In genomic region chr6:41736207-41736710, GRCh38 we compare ENCODE assay signal across 11 cellular contexts. TPM values are rescaled to one million over a fixed set of nuclear protein-coding genes. Genes with fewer than 3 reads are reported as not detected.
DNase-seq lines count a peak whose midpoint lies in the region; ATAC-seq and TF ChIP-seq lines count a peak whose summit lies in the region.
"Had no signal": no experiment of that assay in that cellular context is flagged by ENCODE, and none has a peak within 500 bp of the region (broad histone marks: within the 10 kb centered on the region; RNA-seq: fewer than 3 reads in every experiment).

No MANE protein-coding gene starts in this region.

- no peak for TF ChIP-seq CTCF in Calu3 (IDR thresholded peaks at IDR 0.05; ENCODE audit: unreplicated experiment)
- no peak for TF ChIP-seq CTCF in dorsolateral prefrontal cortex (IDR thresholded peaks at IDR 0.05 in 54 of 56, conservative IDR thresholded peaks at IDR 0.05 in 2 of 56; ENCODE audit: low read depth in 1 of 56, partially characterized antibody in 56 of 56)
- TF ChIP-seq CTCF in neural crest cell (conservative IDR thresholded peaks at IDR 0.05): no peak
- no peak for TF ChIP-seq CTCF in ovary (IDR thresholded peaks at IDR 0.05)

- H3K27me3 Mint-ChIP-seq in Calu3 (ENCODE audit: unreplicated experiment) (no peaks in the 10 kb centered on the region), neural crest cell (ENCODE audit: low read depth) (peaks cover 26% of the 10 kb centered on the region)
- H3K27me3 Mint-ChIP-seq: activated naive CD8-positive, alpha-beta T cell treated with anti-CD3 and anti-CD28 coated beads, Interleukin-2, amount 50 U/mL, for 24 hours; T-cell had no signal

- H3K4me1 ChIP-seq in Karpas-422 (ENCODE audit: low read length) (peaks cover 33% of the 10 kb centered on the region), ovary (ENCODE audit: insufficient read depth) (peaks cover 3% of the 10 kb centered on the region)

- peak overlapping the region; percentile 76 for H3K4me3 Mint-ChIP-seq in Calu3 (ENCODE audit: low read depth, unreplicated experiment)
- H3K4me3 Mint-ChIP-seq in neural crest cell: peak overlapping the region; percentile 80

- no peak for TF ChIP-seq EP300 in ovary (IDR thresholded peaks at IDR 0.05)

- H3K27ac ChIP-seq in Karpas-422 (ENCODE audit: low read length) (no peak overlapping the region), dorsolateral prefrontal cortex (peak overlapping the region in 36 of 59 donors; percentile 58 to 100 (median 99)), ovary (no peak overlapping the region)

- BruUV-seq in Calu3 (replicated peaks; lab: Mats Ljungman, UMichigan): no TSS peak

- CTCF ChIA-PET in Calu3 (lab: Charles Lee): interaction anchor here (0.7 kb wide), 1 partner anchor 228 kb away, joined by 7 read pairs; no protein-coding TSS in a partner anchor

- H3K9me2 ChIP-seq in Karpas-422 (replicated peaks; ENCODE audit: insufficient read depth, low read length): no peaks in the 10 kb centered on the region

- H3K36me3 ChIP-seq in Karpas-422 (ENCODE audit: insufficient read depth, low read length) (no peaks in the 10 kb centered on the region), ovary (no peaks in the 10 kb centered on the region)
- H3K36me3 ChIP-seq: heart right ventricle had no signal

- H3K4me3 ChIP-seq in Karpas-422 (ENCODE audit: low read length): 0 out of 2 replicates have a peak overlapping the region, but pooled peaks have one; percentile 15
- H3K4me3 ChIP-seq in dorsolateral prefrontal cortex: peak overlapping the region in 12 of 59 donors; percentile 70 to 96 (median 90)
- H3K4me3 ChIP-seq in ovary: no peak overlapping the region

- 66 to 69% (median 68%) methylated on average over 6 of the region's 6 CpGs for WGBS in ovary, 3 donors

- intact Hi-C loops in Calu3 (cut with micrococcal nuclease; ENCODE audit: unreplicated experiment) (no loop called here), dorsolateral prefrontal cortex (cut with DNase I) (loop anchor here (5.0 kb wide), 5 partner anchors 41 to 309 kb away; partner anchors contain the start of genes BYSL (in 1 of the 2), FOXP4 (in 1 of the 2), FRS3 (in 1 of the 2) and MED20 (in 1 of the 2)), ovary (cut with DNase I) (no loop called here)

- H3K4me1 Mint-ChIP-seq in Calu3 (ENCODE audit: low read depth, unreplicated experiment) (peaks cover 16% of the 10 kb centered on the region), neural crest cell (peaks cover 14% of the 10 kb centered on the region)

- H3K9me3 Mint-ChIP-seq in Calu3 (ENCODE audit: low read depth, unreplicated experiment) (no peaks in the 10 kb centered on the region), neural crest cell (no peaks in the 10 kb centered on the region)
- H3K9me3 Mint-ChIP-seq: activated naive CD8-positive, alpha-beta T cell treated with anti-CD3 and anti-CD28 coated beads, Interleukin-2, amount 50 U/mL, for 24 hours; T-cell had no signal

- H3K27ac Mint-ChIP-seq in Calu3 (ENCODE audit: unreplicated experiment): no peak overlapping the region
- no peak overlapping the region for H3K27ac Mint-ChIP-seq in neural crest cell (ENCODE audit: unreplicated experiment)
- H3K27ac Mint-ChIP-seq: activated naive CD8-positive, alpha-beta T cell treated with anti-CD3 and anti-CD28 coated beads, Interleukin-2, amount 50 U/mL, for 24 hours had no signal

- ATAC-seq in GM19328 (IDR thresholded peaks at IDR 0.05; ENCODE audit: unreplicated experiment): no peak

- H3K79me2 ChIP-seq in Karpas-422 (ENCODE audit: low read length): peaks cover 23% of the 10 kb centered on the region

- H3K27me3 ChIP-seq in Karpas-422 (ENCODE audit: low read length) (no peaks in the 10 kb centered on the region), dorsolateral prefrontal cortex (no peaks in the 10 kb centered on the region), ovary (no peaks in the 10 kb centered on the region)
- H3K27me3 ChIP-seq: heart right ventricle had no signal

- DNase-seq in Calu3 (no peak), Karpas-422 (no peak), dorsolateral prefrontal cortex (no peak), neural crest cell (ENCODE audit: low read depth, low spot score) (no peak), ovary (no peak), inferior parietal cortex (ENCODE audit: extremely low spot score) (no peak), AG08396 (ENCODE audit: low spot score) (no peak)

- peak overlapping the region; percentile 53 for H3K4me2 ChIP-seq in Karpas-422 (ENCODE audit: low read depth, low read length, poor library complexity, severe bottlenecking)

- H3K9me3 ChIP-seq in Karpas-422 (ENCODE audit: low read length) (no peaks in the 10 kb centered on the region), ovary (no peaks in the 10 kb centered on the region)
- H3K9me3 ChIP-seq: heart right ventricle had no signal

- no peak overlapping the region for H3K9ac ChIP-seq in Karpas-422 (ENCODE audit: low read length)

- no peak overlapping the region for H2AFZ ChIP-seq in Karpas-422 (ENCODE audit: low read length)

- H3K36me3 Mint-ChIP-seq in Calu3 (ENCODE audit: insufficient read depth, unreplicated experiment) (peaks cover 24% of the 10 kb centered on the region), neural crest cell (ENCODE audit: low read depth) (no peaks in the 10 kb centered on the region)
- H3K36me3 Mint-ChIP-seq: T-cell had no signal

- H4K20me1 ChIP-seq in Karpas-422 (ENCODE audit: insufficient read depth, low read depth, low read length): no peaks in the 10 kb centered on the region

- no peak for TF ChIP-seq POLR2A in ovary (IDR thresholded peaks at IDR 0.05)

RNA-seq across cellular contexts. Expression of gene TFEB, which starts 0.9 kb away (rescaled TPM):
- total RNA-seq in Calu3 (2022): 4.4 and 6.6 TPM in 2 replicates
- 72.3 and 117 TPM in 2 replicates for total RNA-seq in Karpas-422 (2014; rRNA removed; shearing (Covaris generic); ENCODE audit: low replicate concordance)
- 100 to 1,000 TPM in 2 of 120 experiments, 10 to 100 TPM in 118; 13.9 to 125 (median 40.5) TPM for total RNA-seq in dorsolateral prefrontal cortex
- 1.1 and 1.3 TPM in 2 replicates for total RNA-seq in neural crest cell
- 10 to 100 TPM in 4 of 7 donors, 1 to 10 TPM in 3; 7.3 to 14.9 (median 10.3) TPM for total RNA-seq in ovary
- 1 to 10 TPM; 2.8 to 6.9 TPM for polyA plus RNA-seq in ovary

RNA-seq across cellular contexts. Expression of gene PGC, which starts 10.9 kb away (rescaled TPM):
- total RNA-seq in Calu3 (2022): not detected in 2 replicates
- total RNA-seq in Karpas-422 (2014; rRNA removed; shearing (Covaris generic); ENCODE audit: low replicate concordance): not detected in 2 replicates
- total RNA-seq in dorsolateral prefrontal cortex: 1 to 10 TPM in 11 of 120 experiments, under 1 TPM in 26, not detected in 83; 0.38 to 2.2 (median 0.64) TPM
- not detected in 2 replicates for total RNA-seq in neural crest cell
- total RNA-seq in ovary: under 1 TPM in 2 of 7 donors, not detected in 5; 0.53 to 0.94 TPM
- polyA plus RNA-seq in ovary: under 1 TPM in 1 of 2 donors, not detected in 1; 0.81 TPM
- total RNA-seq: heart right ventricle had no signal

RNA-seq across cellular contexts. Expression of gene FRS3, which starts 43.4 kb away (rescaled TPM):
- total RNA-seq in Calu3 (2022) (5.0 and 6.6 TPM in 2 replicates), dorsolateral prefrontal cortex (10 to 100 TPM; 20.4 to 52.8 (median 33.0) TPM), neural crest cell (6.8 and 7.1 TPM in 2 replicates), ovary (1 to 10 TPM; 2.6 to 8.4 (median 6.2) TPM)
- total RNA-seq in Karpas-422 (2014; rRNA removed; shearing (Covaris generic); ENCODE audit: low replicate concordance): 4.8 and 9.5 TPM in 2 replicates
- 1 to 10 TPM in 1 of 2 donors, under 1 TPM in 1; 1.00 to 6.8 TPM for polyA plus RNA-seq in ovary

RNA-seq across cellular contexts. Expression of gene PRICKLE4, which starts 44.3 kb away (rescaled TPM):
- 6.4 and 7.1 TPM in 2 replicates for total RNA-seq in Calu3 (2022)
- 0.41 and 2.8 TPM in 2 replicates for total RNA-seq in Karpas-422 (2014; rRNA removed; shearing (Covaris generic); ENCODE audit: low replicate concordance)
- total RNA-seq in dorsolateral prefrontal cortex: 1 to 10 TPM in 71 of 120 experiments, under 1 TPM in 17, not detected in 32; 0.36 to 9.2 (median 2.1) TPM
- total RNA-seq in neural crest cell: 2.9 and 4.1 TPM in 2 replicates
- total RNA-seq in ovary: 1 to 10 TPM; 1.6 to 7.3 (median 3.7) TPM
- polyA plus RNA-seq in ovary: 1 to 10 TPM; 1.5 to 3.0 TPM

RNA-seq across cellular contexts. Expression of gene TOMM6, which starts 51.2 kb away (rescaled TPM):
- total RNA-seq in Calu3 (2022) (251 and 265 TPM in 2 replicates), dorsolateral prefrontal cortex (100 to 1,000 TPM in 56 of 120 experiments, 10 to 100 TPM in 64; 67.4 to 141 (median 99.4) TPM), neural crest cell (248 and 249 TPM in 2 replicates), ovary (100 to 1,000 TPM; 105 to 167 (median 144) TPM)
- total RNA-seq in Karpas-422 (2014; rRNA removed; shearing (Covaris generic); ENCODE audit: low replicate concordance): 119 and 229 TPM in 2 replicates
- polyA plus RNA-seq in ovary: 100 to 1,000 TPM; 210 to 244 TPM

Comparison
In these comparisons a context has a peak if more than half of its experiments do, and no peak if none do; other contexts are left out.
1. H3K27ac ChIP-seq: peak in dorsolateral prefrontal cortex (36 of 59); none in Karpas-422 (single experiment) and ovary (0 of 2).
2. intact Hi-C loops: an anchor here in dorsolateral prefrontal cortex (5.0 kb wide); none called in Calu3 and ovary.